Comparison of ENCODE assay signal across 19 cellular contexts in genomic region chr14:26846388-26846787, GRCh38.
"Had no signal": no experiment of that assay in that cellular context is flagged by ENCODE, and none has a peak within 500 bp of the region (broad histone marks: within the 10 kb centered on the region; RNA-seq: fewer than 3 reads in every experiment).

No MANE protein-coding gene starts in this region.

- DNase-seq: central memory CD4-positive, alpha-beta T cell; effector memory CD8-positive, alpha-beta T cell; esophagus squamous epithelium; foreskin melanocyte; head of caudate nucleus; hippocampal formation; kidney glomerular epithelial cell; lower lobe of right lung; naive B cell; retina; right lobe of liver; stimulated activated CD4-positive, alpha-beta T cell treated with anti-CD3 and anti-CD28 coated beads, Interleukin-2, amount 100 ng/mL, for 24 hours; stimulated activated CD4-positive, alpha-beta T cell treated with anti-CD3 and anti-CD28 coated beads, Interleukin-4, amount 100 ng/mL, for 4 hours; stimulated activated naive B cell treated with anti-CD40 and anti-IgM and Interleukin-4, amounts not matched to agents 10 μg/mL and 1 μg/mL and 100 μg/mL, for 72 hours; stimulated activated naive CD8-positive, alpha-beta T cell treated with anti-CD3 and anti-CD28 coated beads, Interleukin-15, amount 100 ng/mL, for 72 hours; transverse colon had no signal

- H3K27me3 ChIP-seq: esophagus squamous epithelium, right lobe of liver, transverse colon had no signal

- H3K4me1 ChIP-seq: parathyroid adenoma, prostate gland had no signal

- H3K36me3 ChIP-seq: esophagus squamous epithelium, lower lobe of right lung, prostate gland, right lobe of liver, thoracic aorta, transverse colon had no signal

- H3K9me3 ChIP-seq: esophagus squamous epithelium, lower lobe of right lung, prostate gland, right lobe of liver, thoracic aorta, transverse colon had no signal

- H3K4me3 ChIP-seq: esophagus squamous epithelium, lower lobe of right lung, prostate gland, right lobe of liver, thoracic aorta, transverse colon had no signal
